ENCODE assay signal across 23 cellular contexts in the genomic region with DNA sequence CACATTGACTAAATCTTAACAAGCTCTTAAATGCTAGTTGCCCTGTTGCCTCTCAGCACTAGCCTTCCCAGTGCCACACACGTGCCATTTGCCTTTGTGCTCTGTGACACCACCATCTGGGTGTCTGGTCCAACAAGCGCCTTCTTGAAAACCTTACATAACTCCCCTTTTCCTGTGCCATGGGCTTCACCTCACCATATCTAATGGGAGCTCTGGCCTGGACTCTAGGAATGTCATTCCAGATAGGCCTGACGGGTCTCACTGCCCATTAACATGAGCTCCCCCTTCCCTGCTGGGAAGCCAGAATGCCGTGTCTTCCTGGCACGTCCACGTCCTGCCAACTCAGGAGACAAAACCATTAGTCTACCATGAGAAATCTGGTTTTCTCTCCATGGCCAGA.
"Had no signal": no experiment of that assay in that cellular context is flagged by ENCODE, and none has a peak within 500 bp of the region (broad histone marks: within the 10 kb centered on the region; RNA-seq: fewer than 3 reads in every experiment).

No MANE protein-coding gene starts in this region.

- H3K9me3 ChIP-seq: colonic mucosa, esophagus muscularis mucosa, esophagus squamous epithelium, gastrocnemius medialis, gastroesophageal sphincter had no signal

- DNase-seq: colonic mucosa; cortex of kidney; dermis blood vessel endothelial cell; dorsolateral prefrontal cortex; effector CD4-positive, alpha-beta T cell; effector CD8-positive, alpha-beta T cell; effector memory CD4-positive, alpha-beta T cell; effector memory CD8-positive, alpha-beta T cell; endodermal cell; erythroblast; esophagus squamous epithelium; foreskin fibroblast; foreskin keratinocyte; foreskin melanocyte; gastrocnemius medialis; glutamatergic neuron; head of caudate nucleus; heart left ventricle had no signal

- H3K4me3 ChIP-seq: colonic mucosa, coronary artery, dorsolateral prefrontal cortex, esophagus muscularis mucosa, esophagus squamous epithelium, gastrocnemius medialis, gastroesophageal sphincter, heart left ventricle had no signal

- H3K4me1 ChIP-seq: colonic mucosa, esophagus muscularis mucosa, esophagus squamous epithelium, foreskin keratinocyte, gastrocnemius medialis, gastroesophageal sphincter had no signal

- H3K27ac ChIP-seq: colonic mucosa, coronary artery, dorsolateral prefrontal cortex, epithelial cell of prostate, esophagus muscularis mucosa, esophagus squamous epithelium, foreskin keratinocyte, gastrocnemius medialis, gastroesophageal sphincter, heart left ventricle had no signal

- ATAC-seq: effector memory CD8-positive, alpha-beta T cell; esophagus mucosa; foreskin keratinocyte; gastrocnemius medialis; gastroesophageal sphincter had no signal

- H3K36me3 ChIP-seq: colonic mucosa, esophagus muscularis mucosa, esophagus squamous epithelium, gastrocnemius medialis, gastroesophageal sphincter, heart left ventricle had no signal

- H3K27me3 ChIP-seq: colonic mucosa, dorsolateral prefrontal cortex, esophagus muscularis mucosa, esophagus squamous epithelium, foreskin keratinocyte, gastrocnemius medialis, gastroesophageal sphincter, heart left ventricle had no signal
